Comparison of ENCODE assay signal across 8 cellular contexts in the genomic region with DNA sequence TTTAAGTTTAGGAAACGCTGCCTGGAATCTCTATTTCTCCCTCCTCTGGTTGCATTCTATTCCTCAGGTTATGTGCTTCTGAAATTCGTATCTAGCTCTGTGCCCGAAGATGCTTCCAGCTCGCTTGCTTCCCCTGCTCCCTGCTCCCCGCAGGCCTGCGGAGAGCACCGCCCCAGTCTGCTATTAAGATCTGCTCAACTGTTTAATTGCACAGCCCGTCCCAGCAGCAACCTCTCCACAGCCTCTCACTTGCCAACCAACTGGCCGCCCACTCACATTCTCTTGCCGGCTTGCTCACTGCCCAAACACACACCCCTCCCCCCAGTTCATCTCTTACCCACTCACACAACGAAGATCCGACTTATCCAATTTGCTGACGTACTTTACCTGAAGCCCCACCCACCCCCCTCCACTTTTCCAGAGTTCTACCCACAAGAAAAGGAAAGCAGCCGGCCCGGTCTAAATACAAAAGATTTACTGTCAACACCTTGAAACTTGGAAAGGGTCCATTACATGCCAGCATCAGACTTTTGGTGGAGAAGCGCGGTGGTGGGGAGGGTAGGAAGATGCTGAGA.
DNase-seq lines count a peak whose midpoint lies in the region; TF ChIP-seq lines count a peak whose summit lies in the region.

No MANE protein-coding gene starts in this region.

- H3K36me3 Mint-ChIP-seq in Caco-2 (ENCODE audit: insufficient read depth, unreplicated experiment), result peaks cover 38% of the 10 kb centered on the region

- CTCF ChIA-PET in Caco-2 (lab: Charles Lee), result no interaction called here
- CTCF ChIA-PET in PC-9 (lab: Charles Lee), result no interaction called here

- peak overlapping the region; percentile 50 for H3K27ac Mint-ChIP-seq in Caco-2 (ENCODE audit: unreplicated experiment)

- BruUV-seq in Caco-2 (replicated peaks; lab: Mats Ljungman, UMichigan), result no TSS peak
- BruUV-seq in PC-9 (replicated peaks; lab: Mats Ljungman, UMichigan), result no TSS peak

- peaks cover 66% of the 10 kb centered on the region for H3K4me1 ChIP-seq in Caco-2
- H3K4me1 ChIP-seq in PC-9 (replicated peaks; ENCODE audit: insufficient read depth), result peaks cover 97% of the 10 kb centered on the region
- H3K4me1 ChIP-seq in mucosa of rectum (ENCODE audit: control insufficient read depth in 2 of 2, insufficient read depth in 2 of 2, low read length in 2 of 2), result peaks cover 78 to 91% of the 10 kb centered on the region in 2 donors

- peaks cover 58% of the 10 kb centered on the region for H4K20me1 ChIP-seq in PC-9 (ENCODE audit: insufficient read depth)

- H3K27me3 Mint-ChIP-seq in Caco-2 (ENCODE audit: insufficient read depth, unreplicated experiment), result no peaks in the 10 kb centered on the region

- H2AFZ ChIP-seq in PC-9, result no peak overlapping the region

- peak overlapping the region; percentile 75 for H3K4me2 ChIP-seq in PC-9

- DNase-seq in Caco-2 (no peak), PC-9 (no peak), dermis blood vessel endothelial cell (peak; percentile 75), HuH-7.5 (ENCODE audit: low spot score) (no peak), NCI-H526 treated with DMSO at 0.1 percent for 48 hours (lab: John Stamatoyannopoulos, UW) (no peak), NCI-H1092 treated with DMSO at 0.1 percent for 48 hours (lab: John Stamatoyannopoulos, UW) (no peak), NCI-H2081 (lab: John Stamatoyannopoulos, UW) (no peak)

- H3F3A ChIP-seq in PC-9 (ENCODE audit: insufficient read depth, low read depth), result peaks cover 97% of the 10 kb centered on the region

- H3K9ac ChIP-seq in mucosa of rectum (ENCODE audit: low read depth in 1 of 2, low read length in 2 of 2), result peak overlapping the region; percentile 41 to 66

- intact Hi-C loops in Caco-2 (cut with micrococcal nuclease; ENCODE audit: unreplicated experiment) (no loop called here), PC-9 (cut with micrococcal nuclease; ENCODE audit: unreplicated experiment) (no loop called here)

- peaks cover 95% of the 10 kb centered on the region for H3K79me2 ChIP-seq in PC-9 (ENCODE audit: low read depth)

- no peak for TF ChIP-seq CTCF in Caco-2 (IDR thresholded peaks at IDR 0.05; ENCODE audit: insufficient read depth in 1 of 2, low read depth in 1 of 2, low read length in 1 of 2, severe bottlenecking in 1 of 2, unreplicated experiment in 1 of 2)
- TF ChIP-seq CTCF in PC-9 (conservative IDR thresholded peaks at IDR 0.05), result no peak

- H3K4me3 Mint-ChIP-seq in Caco-2 (ENCODE audit: unreplicated experiment), result peak overlapping the region; percentile 17

- H3K4me3 ChIP-seq in Caco-2 (ENCODE audit: low read depth, low read length) (no peak overlapping the region), PC-9 (no peak overlapping the region), mucosa of rectum (ENCODE audit: low read length in 2 of 2) (peak overlapping the region; percentile 30 to 35)

- peaks cover 53% of the 10 kb centered on the region for H3K4me1 Mint-ChIP-seq in Caco-2 (ENCODE audit: low read depth, unreplicated experiment)

- H3K36me3 ChIP-seq in Caco-2 (ENCODE audit: control insufficient read depth, insufficient read depth, low read length), result no peaks in the 10 kb centered on the region; the same call in 1 of the 2 replicates
- peaks cover 72% of the 10 kb centered on the region for H3K36me3 ChIP-seq in PC-9 (ENCODE audit: low read depth)
- peaks cover 18% of the 10 kb centered on the region in 2 donors for H3K36me3 ChIP-seq in mucosa of rectum (ENCODE audit: control insufficient read depth in 2 of 2, insufficient read depth in 2 of 2, low read length in 2 of 2)

- no peaks in the 10 kb centered on the region for H3K9me3 Mint-ChIP-seq in Caco-2 (ENCODE audit: unreplicated experiment)

- H3K27me3 ChIP-seq in Caco-2 (replicated peaks; ENCODE audit: control insufficient read depth, insufficient read depth, low read length), result no peaks in the 10 kb centered on the region
- no peaks in the 10 kb centered on the region for H3K27me3 ChIP-seq in PC-9 (ENCODE audit: insufficient read depth, low read depth)
- no peaks in the 10 kb centered on the region for H3K27me3 ChIP-seq in mucosa of rectum (ENCODE audit: control insufficient read depth in 2 of 2, insufficient read depth in 2 of 2, low read length in 2 of 2)

- POLR2A ChIA-PET in Caco-2 (lab: Charles Lee), result no interaction called here
- POLR2A ChIA-PET in PC-9 (lab: Charles Lee; ENCODE audit: unreplicated experiment), result no interaction called here

- peak overlapping the region; percentile 99 for H3K27ac ChIP-seq in PC-9
- H3K27ac ChIP-seq in mucosa of rectum (ENCODE audit: low read depth in 2 of 2, low read length in 2 of 2), result peak overlapping the region; percentile 92 to 93

- no peaks in the 10 kb centered on the region for H3K9me2 ChIP-seq in PC-9 (ENCODE audit: insufficient read depth)

- no peaks in the 10 kb centered on the region for H3K9me3 ChIP-seq in Caco-2
- no peaks in the 10 kb centered on the region for H3K9me3 ChIP-seq in PC-9 (ENCODE audit: insufficient read depth, low read depth)
- H3K9me3 ChIP-seq in mucosa of rectum (ENCODE audit: control insufficient read depth in 2 of 2, low read length in 2 of 2), result no peaks in the 10 kb centered on the region

Comparison
In these comparisons a context has a peak if more than half of its experiments do, and no peak if none do; other contexts are left out.
1. H3K4me3 ChIP-seq: peak in mucosa of rectum (2 of 2); none in Caco-2 (single experiment) and PC-9 (single experiment).